ENCODE assay signal across 1 cellular context in the genomic region with DNA sequence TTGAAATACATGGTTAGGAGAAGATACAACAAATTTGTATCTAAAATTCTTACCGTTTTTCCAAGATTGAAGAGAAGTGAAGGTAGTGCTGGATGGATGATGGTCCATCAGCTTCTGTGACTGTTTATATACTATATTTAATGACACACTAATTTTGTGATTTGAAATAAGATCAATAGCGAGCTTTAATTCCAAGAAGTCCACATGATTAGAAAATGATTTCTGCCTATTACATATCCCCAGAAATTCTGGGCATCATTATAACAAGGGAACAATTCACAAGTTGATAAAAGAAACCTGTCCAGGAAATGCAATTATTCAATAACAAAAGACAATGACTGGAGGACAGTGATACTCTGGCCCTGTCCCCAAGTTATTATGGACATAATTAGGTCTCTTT.
TF ChIP-seq lines count a peak whose summit lies in the region.

A gene with protein sequence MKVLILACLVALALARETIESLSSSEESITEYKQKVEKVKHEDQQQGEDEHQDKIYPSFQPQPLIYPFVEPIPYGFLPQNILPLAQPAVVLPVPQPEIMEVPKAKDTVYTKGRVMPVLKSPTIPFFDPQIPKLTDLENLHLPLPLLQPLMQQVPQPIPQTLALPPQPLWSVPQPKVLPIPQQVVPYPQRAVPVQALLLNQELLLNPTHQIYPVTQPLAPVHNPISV (minus strand): TSS at position 101 of the 400 bp plus-strand sequence. CDS start 4,733 bp downstream, outside the sequence.

TF ChIP-seq in HCT116, 20 proteins besides CTCF, POLR2A, EP300 and RAD21:
- TF ChIP-seq TCF7L2 (IDR thresholded peaks at IDR 0.05; ENCODE audit: borderline replicate concordance, extremely low read depth, insufficient read depth, insufficient read length) (no peak), SRF (IDR thresholded peaks at IDR 0.05; ENCODE audit: low read depth) (no peak), EZH2phosphoT487 (IDR thresholded peaks at IDR 0.05; ENCODE audit: borderline replicate concordance) (no peak), ZNF274 (IDR thresholded peaks at IDR 0.05; ENCODE audit: low read depth, low read length) (no peak), CBX3 (IDR thresholded peaks at IDR 0.05; ENCODE audit: low read depth) (no peak), EZH2 (IDR thresholded peaks at IDR 0.05) (no peak), JUND (IDR thresholded peaks at IDR 0.05) (no peak), CEBPB (IDR thresholded peaks at IDR 0.05; ENCODE audit: low read depth) (no peak), SP1 (IDR thresholded peaks at IDR 0.05; ENCODE audit: low read depth) (no peak), EGR1 (IDR thresholded peaks at IDR 0.05; ENCODE audit: low read depth) (no peak), POLR2AphosphoS5 (IDR thresholded peaks at IDR 0.05; ENCODE audit: low read depth, low read length) (no peak)
- TF ChIP-seq, protein P1, sequence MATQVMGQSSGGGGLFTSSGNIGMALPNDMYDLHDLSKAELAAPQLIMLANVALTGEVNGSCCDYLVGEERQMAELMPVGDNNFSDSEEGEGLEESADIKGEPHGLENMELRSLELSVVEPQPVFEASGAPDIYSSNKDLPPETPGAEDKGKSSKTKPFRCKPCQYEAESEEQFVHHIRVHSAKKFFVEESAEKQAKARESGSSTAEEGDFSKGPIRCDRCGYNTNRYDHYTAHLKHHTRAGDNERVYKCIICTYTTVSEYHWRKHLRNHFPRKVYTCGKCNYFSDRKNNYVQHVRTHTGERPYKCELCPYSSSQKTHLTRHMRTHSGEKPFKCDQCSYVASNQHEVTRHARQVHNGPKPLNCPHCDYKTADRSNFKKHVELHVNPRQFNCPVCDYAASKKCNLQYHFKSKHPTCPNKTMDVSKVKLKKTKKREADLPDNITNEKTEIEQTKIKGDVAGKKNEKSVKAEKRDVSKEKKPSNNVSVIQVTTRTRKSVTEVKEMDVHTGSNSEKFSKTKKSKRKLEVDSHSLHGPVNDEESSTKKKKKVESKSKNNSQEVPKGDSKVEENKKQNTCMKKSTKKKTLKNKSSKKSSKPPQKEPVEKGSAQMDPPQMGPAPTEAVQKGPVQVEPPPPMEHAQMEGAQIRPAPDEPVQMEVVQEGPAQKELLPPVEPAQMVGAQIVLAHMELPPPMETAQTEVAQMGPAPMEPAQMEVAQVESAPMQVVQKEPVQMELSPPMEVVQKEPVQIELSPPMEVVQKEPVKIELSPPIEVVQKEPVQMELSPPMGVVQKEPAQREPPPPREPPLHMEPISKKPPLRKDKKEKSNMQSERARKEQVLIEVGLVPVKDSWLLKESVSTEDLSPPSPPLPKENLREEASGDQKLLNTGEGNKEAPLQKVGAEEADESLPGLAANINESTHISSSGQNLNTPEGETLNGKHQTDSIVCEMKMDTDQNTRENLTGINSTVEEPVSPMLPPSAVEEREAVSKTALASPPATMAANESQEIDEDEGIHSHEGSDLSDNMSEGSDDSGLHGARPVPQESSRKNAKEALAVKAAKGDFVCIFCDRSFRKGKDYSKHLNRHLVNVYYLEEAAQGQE (IDR thresholded peaks at IDR 0.05; ENCODE audit: low read depth), result no peak
- TF ChIP-seq, protein P2, sequence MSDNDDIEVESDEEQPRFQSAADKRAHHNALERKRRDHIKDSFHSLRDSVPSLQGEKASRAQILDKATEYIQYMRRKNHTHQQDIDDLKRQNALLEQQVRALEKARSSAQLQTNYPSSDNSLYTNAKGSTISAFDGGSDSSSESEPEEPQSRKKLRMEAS (IDR thresholded peaks at IDR 0.05), result no peak
- TF ChIP-seq, protein P3, sequence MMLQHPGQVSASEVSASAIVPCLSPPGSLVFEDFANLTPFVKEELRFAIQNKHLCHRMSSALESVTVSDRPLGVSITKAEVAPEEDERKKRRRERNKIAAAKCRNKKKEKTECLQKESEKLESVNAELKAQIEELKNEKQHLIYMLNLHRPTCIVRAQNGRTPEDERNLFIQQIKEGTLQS (IDR thresholded peaks at IDR 0.05), result no peak
